8 cellular contexts compared by ENCODE assay signal in genomic region chr16:4846901-4847773, GRCh38. TPM values are rescaled to one million over a fixed set of nuclear protein-coding genes. Genes with fewer than 3 reads are reported as not detected.
A peak's percentile ranks its signal among the peaks of the same experiment; 100 is the strongest.
DNase-seq lines count a peak whose midpoint lies in the region; ATAC-seq and TF ChIP-seq lines count a peak whose summit lies in the region.

TSS of gene GLYR1 (minus strand) at chr16:4847288. CDS start at chr16:4847265, 23 bp downstream.
TSS of gene UBN1 (plus strand) at chr16:4847481. CDS start at chr16:4852918, 5,437 bp downstream.

- peaks cover 28% of the 10 kb centered on the region for H3K36me3 ChIP-seq in adipocyte (ENCODE audit: control insufficient read depth, insufficient read depth, low read length, severe bottlenecking)
- H3K36me3 ChIP-seq in trophoblast cell (ENCODE audit: control insufficient read depth in 1 of 2, insufficient read depth in 2 of 2, low read length in 2 of 2), result peaks cover 16 to 17% of the 10 kb centered on the region in 2 experiments
- H3K36me3 ChIP-seq in transverse colon, result peaks cover 0 to 28% (median 12%) of the 10 kb centered on the region in 4 donors

- H3K4me2 ChIP-seq in trophoblast cell (ENCODE audit: low read length), result peak within 1 kb of the TSS; percentile 82

- intact Hi-C loops in cardiac septum (cut with DNase I) (loop anchor here (2.0 to 10.0 kb wide), 5 partner anchors 78 to 225 kb away; partner anchors contain the start of genes ALG1, ANKS3, DNAAF8 and MGRN1), transverse colon (cut with DNase I; ENCODE audit: low total_unique reads) (loop anchor here (5.0 kb wide), 1 partner anchor 110 kb away; the partner anchor contains the start of gene SEC14L5)

- peak within 1 kb of the TSS; percentile 81 for H2BK5ac ChIP-seq in trophoblast cell (ENCODE audit: low read depth, low read length, poor library complexity)

- no peak for TF ChIP-seq EP300 in transverse colon (IDR thresholded peaks at IDR 0.05; ENCODE audit: low read depth)

- peak within 1 kb of the TSS; percentile 89 for H4K12ac ChIP-seq in trophoblast cell (ENCODE audit: low read depth, low read length)

- peak within 1 kb of the TSS; percentile 96 for H3K9ac ChIP-seq in adipocyte (ENCODE audit: low read length)
- peak within 1 kb of the TSS; percentile 99 for H3K9ac ChIP-seq in trophoblast cell (ENCODE audit: low read length)

- no CpG with 5 or more reads among the region's 126 CpGs for WGBS in trophoblast cell (ENCODE audit: extremely low coverage, insufficient coverage, insufficient read length)
- 2% methylated on average over 62 of the region's 126 CpGs; no CpG with 5 or more reads in 1 of the 2 donors for WGBS in transverse colon (ENCODE audit: low coverage in 1 of 2), 2 donors

- in situ Hi-C loops in transverse colon (cut with MboI; ENCODE audit: low pct_ligation_motif_present in 1 of 4, low pct_unique_long_range_greater_than_20kb in 1 of 4, low sequenced_read_pairs in 3 of 4), result loop anchor here in 2 of 4 donors (10.0 kb wide), 2 partner anchors 98 to 108 kb away; partner anchors contain the start of gene SEC14L5 (in 1 of the 2)

- H2AFZ ChIP-seq in trophoblast cell (ENCODE audit: insufficient read depth, low read length, poor library complexity), result peak within 1 kb of the TSS; percentile 77

- no peak for TF ChIP-seq CTCF in GM12865 (IDR thresholded peaks at IDR 0.05; ENCODE audit: insufficient read depth, low read depth, low read length, missing control alignments)
- TF ChIP-seq CTCF in transverse colon (IDR thresholded peaks at IDR 0.05), result no peak

- peak within 1 kb of the TSS; percentile 24 for H2AK5ac ChIP-seq in trophoblast cell (ENCODE audit: low read length)

- DNase-seq in GM12865 (ENCODE audit: low read depth) (peak; percentile 98), NCI-H1417 treated with DMSO at 0.1 percent for 48 hours (lab: John Stamatoyannopoulos, UW) (peak; percentile 81), SW480 (ENCODE audit: low spot score) (peak; percentile 94), adipocyte (ENCODE audit: low read depth) (peak; percentile 100), cardiac septum (ENCODE audit: low spot score) (peak; percentile 100), trophoblast cell (peak; percentile 99), transverse colon (peak; percentile 100)

- H3K27ac ChIP-seq in trophoblast cell (ENCODE audit: low read depth, low read length) (peak within 1 kb of the TSS; percentile 75), transverse colon (peak within 1 kb of the TSS; percentile 99 to 100 (median 100))

- peak within 1 kb of the TSS; percentile 94 for H4K8ac ChIP-seq in trophoblast cell (ENCODE audit: low read depth, low read length)

- H3K18ac ChIP-seq in trophoblast cell (ENCODE audit: low read length), result peak within 1 kb of the TSS; percentile 86

- peak within 1 kb of the TSS; percentile 92 for H3K4ac ChIP-seq in trophoblast cell (ENCODE audit: low read depth, low read length)

- H2BK120ac ChIP-seq in trophoblast cell (ENCODE audit: insufficient read depth, low read length, poor library complexity), result peak within 1 kb of the TSS; percentile 57

- H3K4me1 ChIP-seq in adipocyte (ENCODE audit: control insufficient read depth, insufficient read depth, low read length) (peaks cover 45% of the 10 kb centered on the region), trophoblast cell (ENCODE audit: control insufficient read depth in 1 of 2, insufficient read depth in 2 of 2, low read length in 2 of 2) (peaks cover 7 to 9% of the 10 kb centered on the region in 2 experiments), transverse colon (peaks cover 26 to 57% (median 42%) of the 10 kb centered on the region in 4 donors)

- H4K91ac ChIP-seq in trophoblast cell (ENCODE audit: low read depth, low read length), result peak within 1 kb of the TSS; percentile 75

- H3K79me1 ChIP-seq in trophoblast cell (ENCODE audit: low read length), result peaks cover 8% of the 10 kb centered on the region

- H3K23ac ChIP-seq in trophoblast cell (ENCODE audit: low read length), result no peak within 1 kb of the TSS

- H3K4me3 ChIP-seq in GM12865 (ENCODE audit: low read depth, low read length), result peak within 1 kb of the TSS; percentile 74
- H3K4me3 ChIP-seq in adipocyte (ENCODE audit: low read length), result peak within 1 kb of the TSS; percentile 88
- H3K4me3 ChIP-seq in trophoblast cell (ENCODE audit: low read depth, low read length), result peak within 1 kb of the TSS; percentile 93
- H3K4me3 ChIP-seq in transverse colon, result peak within 1 kb of the TSS; percentile 78 to 99 (median 90)

- no peak within 1 kb of the TSS for H2BK12ac ChIP-seq in trophoblast cell (ENCODE audit: low read length)

- peak; percentile 86 for ATAC-seq in HG02763 (IDR thresholded peaks at IDR 0.05; ENCODE audit: unreplicated experiment)

- H3K9me3 ChIP-seq in adipocyte (ENCODE audit: control insufficient read depth, low read length) (no peaks in the 10 kb centered on the region), trophoblast cell (ENCODE audit: insufficient read depth, low read depth, low read length) (no peaks in the 10 kb centered on the region), transverse colon (no peaks in the 10 kb centered on the region)

- TF ChIP-seq POLR2A in transverse colon (IDR thresholded peaks at IDR 0.05), result peak; percentile 86

- H3K79me2 ChIP-seq in trophoblast cell (ENCODE audit: control insufficient read depth, insufficient read depth, low read length, poor library complexity), result peaks cover 27% of the 10 kb centered on the region

- peak within 1 kb of the TSS; percentile 84 for H3K14ac ChIP-seq in trophoblast cell (ENCODE audit: low read length)

- H3K27me3 ChIP-seq in adipocyte (replicated peaks; ENCODE audit: control insufficient read depth, insufficient read depth, low read length) (no peaks in the 10 kb centered on the region), trophoblast cell (ENCODE audit: insufficient read depth, low read length) (no peaks in the 10 kb centered on the region), transverse colon (no peaks in the 10 kb centered on the region)

RNA-seq across cellular contexts. Expression of gene GLYR1, which starts in this region (rescaled TPM):
- total RNA-seq in cardiac septum, result 64.9 TPM
- polyA plus RNA-seq in trophoblast cell (2013), result 51.9 and 52.1 TPM in 2 replicates
- total RNA-seq in transverse colon, result 10 to 100 TPM; 50.2 to 88.4 (median 74.0) TPM

RNA-seq across cellular contexts. Expression of gene UBN1, which starts in this region (rescaled TPM):
- total RNA-seq in cardiac septum, result 23.6 TPM
- 22.6 and 23.0 TPM in 2 replicates for polyA plus RNA-seq in trophoblast cell (2013)
- 10 to 100 TPM; 33.6 to 60.2 (median 53.0) TPM for total RNA-seq in transverse colon

Comparison
In these comparisons a context has a peak if more than half of its experiments do, and no peak if none do; other contexts are left out.
1. Peak in every context shown above with its lines: DNase-seq, ATAC-seq, H3K4me3 ChIP-seq and H3K27ac ChIP-seq.